In genomic region chr16:2476345-2476720, GRCh38 we compare ENCODE assay signal across 11 cellular contexts. TPM values are rescaled to one million over a fixed set of nuclear protein-coding genes. Genes with fewer than 3 reads are reported as not detected.
DNase-seq lines count a peak whose midpoint lies in the region; ATAC-seq and TF ChIP-seq lines count a peak whose summit lies in the region.
"Had no signal": no experiment of that assay in that cellular context is flagged by ENCODE, and none has a peak within 500 bp of the region (broad histone marks: within the 10 kb centered on the region; RNA-seq: fewer than 3 reads in every experiment).

No MANE protein-coding gene starts in this region.

- peaks cover 16% of the 10 kb centered on the region for H3K36me3 Mint-ChIP-seq in Caco-2 (ENCODE audit: insufficient read depth, unreplicated experiment)
- no peaks in the 10 kb centered on the region for H3K36me3 Mint-ChIP-seq in activated CD4-positive, alpha-beta memory T cell treated with anti-CD3 and anti-CD28 coated beads, Interleukin-2, amount 10 ng/mL, durations not matched to agents 7 days and 5 days (ENCODE audit: low read depth)
- H3K36me3 Mint-ChIP-seq in memory B cell: no peaks in the 10 kb centered on the region

- H3K4me1 ChIP-seq in A673 (ENCODE audit: insufficient read depth, low read length, poor library complexity, severe bottlenecking) (peaks cover 29% of the 10 kb centered on the region), Caco-2 (peaks cover 24% of the 10 kb centered on the region)

- H3K4me3 ChIP-seq in A673 (ENCODE audit: low read depth, low read length, poor library complexity, severe bottlenecking): peak overlapping the region; percentile 87
- H3K4me3 ChIP-seq in Caco-2 (ENCODE audit: low read depth, low read length): no peak overlapping the region

- intact Hi-C loops in A673 (cut with micrococcal nuclease; ENCODE audit: unreplicated experiment): no loop called here
- intact Hi-C loops in Caco-2 (cut with micrococcal nuclease; ENCODE audit: unreplicated experiment): no loop called here

- no peak for DNase-seq in A673 (ENCODE audit: low spot score)
- no peak for DNase-seq in Caco-2
- no peak for DNase-seq in activated CD4-positive, alpha-beta memory T cell treated with anti-CD3 and anti-CD28 coated beads, Interleukin-2, amount 10 ng/mL, durations not matched to agents 7 days and 5 days
- no peak for DNase-seq in memory B cell (ENCODE audit: low spot score in 2 of 2)
- DNase-seq in foreskin melanocyte: no peak
- no peak for DNase-seq in amniotic stem cell (lab: John Stamatoyannopoulos, UW)
- DNase-seq: effector CD8-positive, alpha-beta T cell; stimulated activated CD4-positive, alpha-beta T cell treated with anti-CD3 and anti-CD28 coated beads, Interleukin-2, amount 100 ng/mL, for 48 hours; testis had no signal

- CTCF ChIA-PET in A673 (lab: Charles Lee): no interaction called here
- CTCF ChIA-PET in Caco-2 (lab: Charles Lee): no interaction called here
- CTCF ChIA-PET in activated CD4-positive, alpha-beta memory T cell treated with anti-CD3 and anti-CD28 coated beads, Interleukin-2, amount 10 ng/mL, durations not matched to agents 7 days and 5 days (lab: Charles Lee): interaction anchor here (1.5 kb wide), 1 partner anchor 25 kb away, joined by 4 read pairs; no protein-coding TSS in a partner anchor

- H3K36me3 ChIP-seq in A673 (ENCODE audit: insufficient read depth, low read length, poor library complexity, severe bottlenecking) (no peaks in the 10 kb centered on the region), Caco-2 (ENCODE audit: control insufficient read depth, insufficient read depth, low read length) (no peaks in the 10 kb centered on the region)

- H3K27ac Mint-ChIP-seq in Caco-2 (ENCODE audit: unreplicated experiment) (no peak overlapping the region), memory B cell (no peak overlapping the region)
- no peak overlapping the region for H3K27ac Mint-ChIP-seq in activated CD4-positive, alpha-beta memory T cell treated with anti-CD3 and anti-CD28 coated beads, Interleukin-2, amount 10 ng/mL, durations not matched to agents 7 days and 5 days

- H3K27me3 Mint-ChIP-seq in Caco-2 (ENCODE audit: insufficient read depth, unreplicated experiment) (no peaks in the 10 kb centered on the region), memory B cell (peaks cover 10% of the 10 kb centered on the region)
- H3K27me3 Mint-ChIP-seq in activated CD4-positive, alpha-beta memory T cell treated with anti-CD3 and anti-CD28 coated beads, Interleukin-2, amount 10 ng/mL, durations not matched to agents 7 days and 5 days: peaks cover 15% of the 10 kb centered on the region

- H3K27ac ChIP-seq in A673 (ENCODE audit: low read depth, low read length, poor library complexity, severe bottlenecking): no peak overlapping the region
- H3K27ac ChIP-seq: testis had no signal

- no peaks in the 10 kb centered on the region for H3K27me3 ChIP-seq in A673 (replicated peaks; ENCODE audit: insufficient read depth, low read depth, low read length, poor library complexity)
- H3K27me3 ChIP-seq in Caco-2 (replicated peaks; ENCODE audit: control insufficient read depth, insufficient read depth, low read length): no peaks in the 10 kb centered on the region
- H3K27me3 ChIP-seq: testis had no signal

- no peak for TF ChIP-seq CTCF in A673 (conservative IDR thresholded peaks at IDR 0.05; ENCODE audit: low read depth, low read length)
- TF ChIP-seq CTCF in Caco-2 (IDR thresholded peaks at IDR 0.05; ENCODE audit: insufficient read depth in 1 of 2, low read depth in 1 of 2, low read length in 1 of 2, severe bottlenecking in 1 of 2, unreplicated experiment in 1 of 2): no peak

- POLR2A ChIA-PET in A673 (lab: Charles Lee; ENCODE audit: low non-redundant PET): no interaction called here
- POLR2A ChIA-PET in Caco-2 (lab: Charles Lee): no interaction called here
- POLR2A ChIA-PET in activated CD4-positive, alpha-beta memory T cell treated with anti-CD3 and anti-CD28 coated beads, Interleukin-2, amount 10 ng/mL, durations not matched to agents 7 days and 5 days (lab: Charles Lee): interaction anchor here (1.0 kb wide), 1 partner anchor 56 kb away, joined by 3 read pairs; no protein-coding TSS in a partner anchor

- H3K4me3 Mint-ChIP-seq in Caco-2 (ENCODE audit: unreplicated experiment) (peak overlapping the region; percentile 73), memory B cell (peak overlapping the region; percentile 58)
- peak overlapping the region; percentile 56 for H3K4me3 Mint-ChIP-seq in activated CD4-positive, alpha-beta memory T cell treated with anti-CD3 and anti-CD28 coated beads, Interleukin-2, amount 10 ng/mL, durations not matched to agents 7 days and 5 days

- ATAC-seq in memory B cell (ENCODE audit: low read depth) (no peak), HG02610 (IDR thresholded peaks at IDR 0.05; ENCODE audit: unreplicated experiment) (no peak), GM21529 (IDR thresholded peaks at IDR 0.05; ENCODE audit: unreplicated experiment) (no peak)

- H3K4me1 Mint-ChIP-seq in Caco-2 (ENCODE audit: low read depth, unreplicated experiment): peaks cover 5% of the 10 kb centered on the region
- peaks cover 20% of the 10 kb centered on the region for H3K4me1 Mint-ChIP-seq in activated CD4-positive, alpha-beta memory T cell treated with anti-CD3 and anti-CD28 coated beads, Interleukin-2, amount 10 ng/mL, durations not matched to agents 7 days and 5 days
- peaks cover 9% of the 10 kb centered on the region for H3K4me1 Mint-ChIP-seq in memory B cell

- BruUV-seq in A673 (replicated peaks; lab: Mats Ljungman, UMichigan): no TSS peak
- no TSS peak for BruUV-seq in Caco-2 (replicated peaks; lab: Mats Ljungman, UMichigan)

- H3K9me3 Mint-ChIP-seq in Caco-2 (ENCODE audit: unreplicated experiment) (no peaks in the 10 kb centered on the region), memory B cell (no peaks in the 10 kb centered on the region)
- no peaks in the 10 kb centered on the region for H3K9me3 Mint-ChIP-seq in activated CD4-positive, alpha-beta memory T cell treated with anti-CD3 and anti-CD28 coated beads, Interleukin-2, amount 10 ng/mL, durations not matched to agents 7 days and 5 days

- H3K9me3 ChIP-seq in A673 (ENCODE audit: low read depth, low read length, poor library complexity, severe bottlenecking) (no peaks in the 10 kb centered on the region), Caco-2 (no peaks in the 10 kb centered on the region)
- H3K9me3 ChIP-seq: testis had no signal

RNA-seq across cellular contexts. Expression of gene TBC1D24, which starts 1.4 kb away (rescaled TPM):
- 24.2 and 27.1 TPM in 2 replicates for total RNA-seq in A673 (2021)
- 20.8 and 22.6 TPM in 2 replicates for total RNA-seq in Caco-2 (2022)
- total RNA-seq in activated CD4-positive, alpha-beta memory T cell treated with anti-CD3 and anti-CD28 coated beads, Interleukin-2, amount 10 ng/mL, durations not matched to agents 7 days and 5 days: 10 to 100 TPM; 11.4 to 13.7 TPM

RNA-seq across cellular contexts. Expression of gene NTN3, which starts 5.2 kb away (rescaled TPM):
- total RNA-seq in A673 (2021) (1.6 and 2.9 TPM in 2 replicates), Caco-2 (2022) (0.30 and 0.39 TPM in 2 replicates)
- total RNA-seq in activated CD4-positive, alpha-beta memory T cell treated with anti-CD3 and anti-CD28 coated beads, Interleukin-2, amount 10 ng/mL, durations not matched to agents 7 days and 5 days: not detected

RNA-seq across cellular contexts. Expression of gene TEDC2, which starts 16.4 kb away (rescaled TPM):
- total RNA-seq in A673 (2021): 48.5 and 51.9 TPM in 2 replicates
- 29.0 and 30.6 TPM in 2 replicates for total RNA-seq in Caco-2 (2022)
- total RNA-seq in activated CD4-positive, alpha-beta memory T cell treated with anti-CD3 and anti-CD28 coated beads, Interleukin-2, amount 10 ng/mL, durations not matched to agents 7 days and 5 days: 10 to 100 TPM; 12.5 to 13.9 TPM

RNA-seq across cellular contexts. Expression of gene ATP6V0C, which starts 37.4 kb away (rescaled TPM):
- total RNA-seq in A673 (2021) (231 and 252 TPM in 2 replicates), Caco-2 (2022) (200 and 204 TPM in 2 replicates)
- total RNA-seq in activated CD4-positive, alpha-beta memory T cell treated with anti-CD3 and anti-CD28 coated beads, Interleukin-2, amount 10 ng/mL, durations not matched to agents 7 days and 5 days: 100 to 1,000 TPM; 112 to 125 TPM

RNA-seq across cellular contexts. Expression of gene AMDHD2, which starts 43.8 kb away (rescaled TPM):
- total RNA-seq in A673 (2021): 52.2 and 53.3 TPM in 2 replicates
- total RNA-seq in Caco-2 (2022): 62.3 and 67.2 TPM in 2 replicates
- 10 to 100 TPM; 51.6 to 55.5 TPM for total RNA-seq in activated CD4-positive, alpha-beta memory T cell treated with anti-CD3 and anti-CD28 coated beads, Interleukin-2, amount 10 ng/mL, durations not matched to agents 7 days and 5 days
